Comparison of ENCODE assay signal across 1 cellular context in genomic region chr10:68720793-68721672, GRCh38.
TF ChIP-seq lines count a peak whose summit lies in the region.

Gene CCAR1, plus strand, starts transcription at chr10:68721239. Its CDS starts 1,266 bp downstream, at chr10:68722505.

TF ChIP-seq in HepG2, 621 proteins besides CTCF, POLR2A, EP300 and RAD21 (continued from another document and continues in another):
- peak; percentile 80 for TF ChIP-seq SAP130 (CRISPR knock-in tag; IDR thresholded peaks at IDR 0.05; ENCODE audit: low read depth)
- TF ChIP-seq ASH2L (IDR thresholded peaks at IDR 0.05; ENCODE audit: insufficient read length, low read depth, low read length): peak; percentile 79
- no peak for TF ChIP-seq ZNF326 (CRISPR knock-in tag; IDR thresholded peaks at IDR 0.05; ENCODE audit: borderline replicate concordance)
- TF ChIP-seq ZNF749 (CRISPR knock-in tag; IDR thresholded peaks at IDR 0.05; ENCODE audit: borderline replicate concordance): no peak
- TF ChIP-seq SCMH1 (CRISPR knock-in tag; IDR thresholded peaks at IDR 0.05; ENCODE audit: borderline replicate concordance): no peak
- peak; percentile 91 for TF ChIP-seq U2AF1 (optimal IDR thresholded peaks at IDR 0.05; ENCODE audit: low read depth, low read length)
- no peak for TF ChIP-seq SRSF4 (IDR thresholded peaks at IDR 0.05; ENCODE audit: low read depth, low read length, poor library complexity, severe bottlenecking)
- TF ChIP-seq SYNCRIP (IDR thresholded peaks at IDR 0.05; ENCODE audit: insufficient read depth, low read depth, low read length): no peak
- TF ChIP-seq KIAA2018 (CRISPR knock-in tag; IDR thresholded peaks at IDR 0.05; ENCODE audit: borderline replicate concordance): no peak
- no peak for TF ChIP-seq MAFF (IDR thresholded peaks at IDR 0.05; ENCODE audit: low read depth, low read length)
- TF ChIP-seq ARID2 (CRISPR knock-in tag; IDR thresholded peaks at IDR 0.05; ENCODE audit: borderline replicate concordance): peak; percentile 83; the same call in 1 of the 2 replicates
- TF ChIP-seq MTA3 (CRISPR knock-in tag; IDR thresholded peaks at IDR 0.05): no peak
- no peak for TF ChIP-seq RFX3 (CRISPR knock-in tag; IDR thresholded peaks at IDR 0.05)
- TF ChIP-seq PCBP2 (optimal IDR thresholded peaks at IDR 0.05; ENCODE audit: low read depth, low read length, poor library complexity, severe bottlenecking): no peak
- no peak; the same call in 1 of the 2 replicates for TF ChIP-seq CBX5 (CRISPR knock-in tag; IDR thresholded peaks at IDR 0.05; ENCODE audit: borderline replicate concordance)
- peak; percentile 85 for TF ChIP-seq ZHX2 (IDR thresholded peaks at IDR 0.05; ENCODE audit: low read depth)
- TF ChIP-seq ZHX2 (CRISPR knock-in tag; IDR thresholded peaks at IDR 0.05; ENCODE audit: borderline replicate concordance): no peak
- 0 out of 2 replicates have a peak, but pooled peaks have one; percentile 61 for TF ChIP-seq THAP8 (CRISPR knock-in tag; IDR thresholded peaks at IDR 0.05; ENCODE audit: borderline replicate concordance)
- TF ChIP-seq ZNF10 (CRISPR knock-in tag; IDR thresholded peaks at IDR 0.05; ENCODE audit: borderline replicate concordance, low read depth): no peak
- no peak for TF ChIP-seq PHB2 (IDR thresholded peaks at IDR 0.05; ENCODE audit: partially characterized antibody)
- TF ChIP-seq SRSF1 (optimal IDR thresholded peaks at IDR 0.05; ENCODE audit: low read depth, low read length): peak; percentile 65
- TF ChIP-seq SP1 (IDR thresholded peaks at IDR 0.05): no peak
- TF ChIP-seq SP1 (CRISPR knock-in tag; IDR thresholded peaks at IDR 0.05): no peak; the same call in 1 of the 2 replicates
- no peak for TF ChIP-seq ZNF292 (CRISPR knock-in tag; IDR thresholded peaks at IDR 0.05; ENCODE audit: borderline replicate concordance, low read depth)
- TF ChIP-seq HNF1A (IDR thresholded peaks at IDR 0.05; ENCODE audit: low read depth): no peak
- no peak for TF ChIP-seq HNF1A (CRISPR knock-in tag; IDR thresholded peaks at IDR 0.05; ENCODE audit: borderline replicate concordance)
- peak; percentile 54 for TF ChIP-seq HOMEZ (CRISPR knock-in tag; IDR thresholded peaks at IDR 0.05; ENCODE audit: low read depth)
- TF ChIP-seq DBP (CRISPR knock-in tag; IDR thresholded peaks at IDR 0.05; ENCODE audit: not compliant biosample characterization): no peak
- TF ChIP-seq DZIP1 (CRISPR knock-in tag; IDR thresholded peaks at IDR 0.05): peak; percentile 75; the same call in 1 of the 2 replicates
- peak; percentile 87 for TF ChIP-seq YEATS4 (CRISPR knock-in tag; IDR thresholded peaks at IDR 0.05; ENCODE audit: borderline replicate concordance)
- TF ChIP-seq RBM22 (optimal IDR thresholded peaks at IDR 0.05; ENCODE audit: low read length): no peak
- TF ChIP-seq NCOA2 (CRISPR knock-in tag; IDR thresholded peaks at IDR 0.05): no peak
